21 cellular contexts compared by ENCODE assay signal in the genomic region with DNA sequence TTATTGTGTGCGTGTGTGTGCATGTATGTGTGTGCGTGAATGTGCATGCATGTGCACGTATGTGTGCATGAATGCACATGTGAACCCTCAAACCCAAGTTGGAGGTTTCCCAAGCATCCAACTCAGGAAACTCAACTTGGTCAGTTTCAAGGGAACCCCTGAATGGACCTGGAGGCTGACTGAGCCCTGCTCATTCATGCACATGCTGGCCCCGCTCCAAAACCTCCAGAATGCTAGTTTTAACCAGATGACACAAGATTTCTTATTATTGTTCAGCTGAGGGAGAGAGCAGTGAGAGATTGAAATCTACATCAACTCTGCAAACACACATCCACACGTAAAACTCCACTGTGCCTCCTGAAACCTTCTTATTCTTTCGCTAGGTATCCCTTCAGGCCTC.
DNase-seq lines count a peak whose midpoint lies in the region; TF ChIP-seq lines count a peak whose summit lies in the region.
"Had no signal": no experiment of that assay in that cellular context is flagged by ENCODE, and none has a peak within 500 bp of the region (broad histone marks: within the 10 kb centered on the region; RNA-seq: fewer than 3 reads in every experiment).

No MANE protein-coding gene starts in this region.

- H3K36me3 Mint-ChIP-seq in CD14-positive monocyte = no peaks in the 10 kb centered on the region
- H3K36me3 Mint-ChIP-seq: activated CD8-positive, alpha-beta memory T cell treated with anti-CD3 and anti-CD28 coated beads, Interleukin-2, amount 10 ng/mL, durations not matched to agents 7 days and 5 days; activated naive CD8-positive, alpha-beta T cell treated with anti-CD3 and anti-CD28 coated beads for 36 hours had no signal

- H3K27me3 ChIP-seq in kidney epithelial cell (ENCODE audit: control insufficient read depth, insufficient read depth, low read length) = no peaks in the 10 kb centered on the region
- H3K27me3 ChIP-seq: dorsolateral prefrontal cortex, tibial nerve had no signal

- intact Hi-C loops in CD14-positive monocyte (cut with micrococcal nuclease) = no loop called here

- H3K4me1 Mint-ChIP-seq in CD14-positive monocyte = no peaks in the 10 kb centered on the region
- H3K4me1 Mint-ChIP-seq: activated CD8-positive, alpha-beta memory T cell treated with anti-CD3 and anti-CD28 coated beads, Interleukin-2, amount 10 ng/mL, durations not matched to agents 7 days and 5 days; activated naive CD8-positive, alpha-beta T cell treated with anti-CD3 and anti-CD28 coated beads for 36 hours; activated T-helper 17 cell treated with anti-CD3 and anti-CD28 coated beads, Interleukin-2, amount 50 U/mL, for 72 hours; IgD-negative memory B cell had no signal

- no peak overlapping the region for H3K4me3 Mint-ChIP-seq in CD14-positive monocyte
- H3K4me3 Mint-ChIP-seq: activated CD8-positive, alpha-beta memory T cell treated with anti-CD3 and anti-CD28 coated beads, Interleukin-2, amount 10 ng/mL, durations not matched to agents 7 days and 5 days; activated naive CD8-positive, alpha-beta T cell treated with anti-CD3 and anti-CD28 coated beads for 36 hours; activated T-helper 17 cell treated with anti-CD3 and anti-CD28 coated beads, Interleukin-2, amount 50 U/mL, for 72 hours; IgD-negative memory B cell had no signal

- peaks cover 0 to 4% (median 0%) of the 10 kb centered on the region in 7 donors for H3K9me3 Mint-ChIP-seq in CD14-positive monocyte
- H3K9me3 Mint-ChIP-seq: activated naive CD8-positive, alpha-beta T cell treated with anti-CD3 and anti-CD28 coated beads for 36 hours; activated T-helper 17 cell treated with anti-CD3 and anti-CD28 coated beads, Interleukin-2, amount 50 U/mL, for 72 hours; IgD-negative memory B cell had no signal

- no peak overlapping the region for H3K4me3 ChIP-seq in kidney epithelial cell (ENCODE audit: low read depth, low read length)
- H3K4me3 ChIP-seq: dorsolateral prefrontal cortex, lung, tibial nerve had no signal

- H3K36me3 ChIP-seq in kidney epithelial cell (ENCODE audit: control insufficient read depth, insufficient read depth, low read length) = no peaks in the 10 kb centered on the region

- no peak overlapping the region for H3K27ac Mint-ChIP-seq in CD14-positive monocyte
- H3K27ac Mint-ChIP-seq: activated CD8-positive, alpha-beta memory T cell treated with anti-CD3 and anti-CD28 coated beads, Interleukin-2, amount 10 ng/mL, durations not matched to agents 7 days and 5 days; activated naive CD8-positive, alpha-beta T cell treated with anti-CD3 and anti-CD28 coated beads for 36 hours; activated T-helper 17 cell treated with anti-CD3 and anti-CD28 coated beads, Interleukin-2, amount 50 U/mL, for 72 hours had no signal

- H3K27me3 Mint-ChIP-seq in CD14-positive monocyte (ENCODE audit: low read depth in 3 of 3) = peaks cover 0 to 2% (median 0%) of the 10 kb centered on the region in 3 donors
- H3K27me3 Mint-ChIP-seq: activated CD8-positive, alpha-beta memory T cell treated with anti-CD3 and anti-CD28 coated beads, Interleukin-2, amount 10 ng/mL, durations not matched to agents 7 days and 5 days; activated naive CD8-positive, alpha-beta T cell treated with anti-CD3 and anti-CD28 coated beads for 36 hours; activated T-helper 17 cell treated with anti-CD3 and anti-CD28 coated beads, Interleukin-2, amount 50 U/mL, for 72 hours; IgD-negative memory B cell had no signal

- DNase-seq in COR-L47 (lab: John Stamatoyannopoulos, UW) (peak; percentile 79), NCI-H1694 treated with DMSO at 0.1 percent for 48 hours (lab: John Stamatoyannopoulos, UW) (peak; percentile 73), astrocyte of the hippocampus (ENCODE audit: low read depth, low spot score) (peak; percentile 83), kidney epithelial cell (ENCODE audit: low read depth) (peak; percentile 62), amniotic stem cell (lab: John Stamatoyannopoulos, UW) (no peak), LoVo (ENCODE audit: low spot score) (no peak), CD14-positive monocyte (ENCODE audit: low spot score) (no peak), inferior parietal cortex (ENCODE audit: extremely low spot score) (no peak)
- DNase-seq: activated CD4-positive, alpha-beta T cell treated with anti-CD3 and anti-CD28 coated beads for 48 hours; activated CD8-positive, alpha-beta memory T cell treated with anti-CD3 and anti-CD28 coated beads, Interleukin-2, amount 10 ng/mL, durations not matched to agents 7 days and 5 days; activated naive CD8-positive, alpha-beta T cell treated with anti-CD3 and anti-CD28 coated beads for 36 hours; erythroblast; NCI-H1930; NCI-H526 treated with DMSO at 0.1 percent for 48 hours; nucleus accumbens; stimulated activated naive CD4-positive, alpha-beta T cell treated with Interleukin-2 at 50 U/mL for 16 hours had no signal

- TF ChIP-seq CTCF in kidney epithelial cell (IDR thresholded peaks at IDR 0.05; ENCODE audit: insufficient read depth, low read length, poor library complexity, severe bottlenecking) = no peak
- no peak for TF ChIP-seq CTCF in CD14-positive monocyte (IDR thresholded peaks at IDR 0.05)

Comparison
In these comparisons a context has a peak if more than half of its experiments do, and no peak if none do; other contexts are left out.
1. DNase-seq: peak in COR-L47 (single experiment), NCI-H1694 treated with DMSO at 0.1 percent for 48 hours (single experiment), astrocyte of the hippocampus (single experiment) and kidney epithelial cell (single experiment); none in amniotic stem cell (single experiment), LoVo (single experiment), CD14-positive monocyte (single experiment) and inferior parietal cortex (single experiment).